Comparison of ENCODE assay signal across 33 cellular contexts in the genomic region with DNA sequence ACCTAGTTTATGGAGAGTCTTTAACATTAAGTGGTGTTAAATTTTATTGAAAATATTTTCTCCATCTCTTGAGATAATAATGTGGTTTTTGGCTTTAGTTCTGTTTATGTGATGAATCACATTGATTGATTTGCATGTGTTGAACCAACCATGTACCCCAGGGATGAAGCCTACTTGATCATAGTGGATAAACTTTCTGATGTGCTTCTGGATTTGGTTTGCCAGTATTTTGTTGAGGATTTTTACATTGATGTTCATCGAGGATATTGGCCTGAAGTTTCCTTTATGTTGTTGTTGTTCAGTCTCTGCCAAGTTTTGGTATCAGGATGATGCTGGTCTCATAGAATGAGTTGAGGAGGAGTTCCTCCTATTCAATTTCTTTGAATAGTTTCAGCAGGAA.
"Had no signal": no experiment of that assay in that cellular context is flagged by ENCODE, and none has a peak within 500 bp of the region (broad histone marks: within the 10 kb centered on the region; RNA-seq: fewer than 3 reads in every experiment).

No MANE protein-coding gene starts in this region.

- FAIRE-seq: K562, TTC549 had no signal

- H3K4me3 ChIP-seq: breast epithelium, K562, SK-N-MC had no signal

- H3K36me3 ChIP-seq: breast epithelium had no signal

- H3K4me1 ChIP-seq: breast epithelium had no signal

- H3K27ac ChIP-seq: breast epithelium, SK-N-MC, VCaP had no signal

- H3K27ac Mint-ChIP-seq: activated CD4-positive, alpha-beta memory T cell treated with anti-CD3 and anti-CD28 coated beads for 36 hours; activated CD4-positive, alpha-beta T cell treated with anti-CD3 and anti-CD28 coated beads, Interleukin-2, amount 10 ng/mL, durations not matched to agents 7 days and 5 days; activated naive CD4-positive, alpha-beta T cell treated with anti-CD3 and anti-CD28 coated beads, Interleukin-2, amount 50 U/mL, for 72 hours; activated naive CD8-positive, alpha-beta T cell treated with anti-CD3 and anti-CD28 coated beads, Interleukin-2, amount 50 U/mL, for 24 hours; T-cell had no signal

- ATAC-seq: activated naive CD4-positive, alpha-beta T cell treated with anti-CD3 and anti-CD28 coated beads, Interleukin-2, amount 50 U/mL, for 72 hours; activated naive CD8-positive, alpha-beta T cell treated with anti-CD3 and anti-CD28 coated beads, Interleukin-2, amount 50 U/mL, for 24 hours; activated T-cell treated with anti-CD3 and anti-CD28 coated beads, Interleukin-2, amount 50 U/mL, for 4 hours; K562; Panc1; Right ventricle myocardium inferior; T-cell had no signal

- H3K27me3 Mint-ChIP-seq: activated CD4-positive, alpha-beta memory T cell treated with anti-CD3 and anti-CD28 coated beads for 36 hours; activated CD4-positive, alpha-beta T cell treated with anti-CD3 and anti-CD28 coated beads, Interleukin-2, amount 10 ng/mL, durations not matched to agents 7 days and 5 days had no signal

- H3K4me3 Mint-ChIP-seq: activated CD4-positive, alpha-beta memory T cell treated with anti-CD3 and anti-CD28 coated beads for 36 hours; activated CD4-positive, alpha-beta T cell treated with anti-CD3 and anti-CD28 coated beads, Interleukin-2, amount 10 ng/mL, durations not matched to agents 7 days and 5 days; activated naive CD8-positive, alpha-beta T cell treated with anti-CD3 and anti-CD28 coated beads, Interleukin-2, amount 50 U/mL, for 24 hours; activated T-cell treated with anti-CD3 and anti-CD28 coated beads, Interleukin-2, amount 50 U/mL, for 4 hours; T-cell had no signal

- H3K36me3 Mint-ChIP-seq: activated CD4-positive, alpha-beta memory T cell treated with anti-CD3 and anti-CD28 coated beads for 36 hours; activated naive CD4-positive, alpha-beta T cell treated with anti-CD3 and anti-CD28 coated beads, Interleukin-2, amount 50 U/mL, for 72 hours; T-cell had no signal

- H3K9me3 ChIP-seq: breast epithelium had no signal

- H3K4me1 Mint-ChIP-seq: activated CD4-positive, alpha-beta T cell treated with anti-CD3 and anti-CD28 coated beads, Interleukin-2, amount 10 ng/mL, durations not matched to agents 7 days and 5 days; activated naive CD8-positive, alpha-beta T cell treated with anti-CD3 and anti-CD28 coated beads, Interleukin-2, amount 50 U/mL, for 24 hours; T-cell had no signal

- H3K27me3 ChIP-seq: breast epithelium had no signal

- DNase-seq: activated CD4-positive, alpha-beta memory T cell treated with anti-CD3 and anti-CD28 coated beads for 36 hours; activated CD4-positive, alpha-beta T cell treated with anti-CD3 and anti-CD28 coated beads, Interleukin-2, amount 10 ng/mL, durations not matched to agents 7 days and 5 days; activated CD4-positive, CD25-positive, alpha-beta regulatory T cell; activated CD8-positive, alpha-beta memory T cell treated with anti-CD3 and anti-CD28 coated beads for 24 hours; activated effector memory CD4-positive, alpha-beta T cell treated with anti-CD3 and anti-CD28 coated beads, Interleukin-2, amount 50 U/mL, for 16 hours; activated naive CD4-positive, alpha-beta T cell treated with Interleukin-2 at 50 U/mL for 16 hours; activated naive CD8-positive, alpha-beta T cell treated with anti-CD3 and anti-CD28 coated beads, Interleukin-2, amount 50 U/mL, for 24 hours; activated T-cell treated with anti-CD3 and anti-CD28 coated beads, Interleukin-2, amount 50 U/mL, for 4 hours; amygdala; caudate nucleus; Karpas-422; NCI-H1105 treated with DMSO at 0.1 percent for 48 hours; NCI-H146; NCI-H187 treated with DMSO at 0.1 percent for 48 hours; NCI-H2081 treated with DMSO at 0.1 percent for 48 hours; NCI-H2171; NCI-H345; NCI-H510A treated with DMSO at 0.1 percent for 48 hours; NCI-H69; NK-92 treated with Interleukin-12 subunit alpha and Interleukin-12 subunit beta, amount 100 ng/mL, for 24 hours; OCI-M1; RPMI8226; T-cell; T-helper 2 cell; T1000 had no signal

- H3K9me3 Mint-ChIP-seq: activated CD4-positive, alpha-beta memory T cell treated with anti-CD3 and anti-CD28 coated beads for 36 hours; activated naive CD8-positive, alpha-beta T cell treated with anti-CD3 and anti-CD28 coated beads, Interleukin-2, amount 50 U/mL, for 24 hours; activated T-cell treated with anti-CD3 and anti-CD28 coated beads, Interleukin-2, amount 50 U/mL, for 4 hours had no signal
